In genomic region chr14:20697273-20698017, GRCh38 we compare ENCODE assay signal across 8 cellular contexts.
DNase-seq lines count a peak whose midpoint lies in the region; ATAC-seq lines count a peak whose summit lies in the region.

No MANE protein-coding gene starts in this region.

- peak; percentile 64 for DNase-seq in EL
- peak; percentile 61 for DNase-seq in HPDE6-E6E7 (ENCODE audit: extremely low spot score)
- DNase-seq in SHP77 treated with DMSO at 0.1 percent for 48 hours (lab: John Stamatoyannopoulos, UW): peak; percentile 24
- DNase-seq in activated gamma-delta T cell treated with anti-CD3 and anti-CD28 coated beads, Interleukin-2, amount 50 U/mL, for 16 hours (ENCODE audit: low read depth): peak; percentile 48
- DNase-seq in globus pallidus (ENCODE audit: low spot score): peak; percentile 79
- peak; percentile 92 for DNase-seq in pons (ENCODE audit: low spot score)
- DNase-seq in NCI-H2029 treated with DMSO at 0.1 percent for 48 hours (lab: John Stamatoyannopoulos, UW): no peak

- ATAC-seq in HG02678 (IDR thresholded peaks at IDR 0.05; ENCODE audit: unreplicated experiment): no peak
